In genomic region chr2:147439986-147440385, GRCh38 we compare ENCODE assay signal across 18 cellular contexts.
DNase-seq lines count a peak whose midpoint lies in the region; ATAC-seq and TF ChIP-seq lines count a peak whose summit lies in the region.
"Had no signal": no experiment of that assay in that cellular context is flagged by ENCODE, and none has a peak within 500 bp of the region (broad histone marks: within the 10 kb centered on the region; RNA-seq: fewer than 3 reads in every experiment).

No MANE protein-coding gene starts in this region.

- no peaks in the 10 kb centered on the region for H3K36me3 ChIP-seq in SJCRH30
- H3K36me3 ChIP-seq: HAP-1 had no signal

- H3K4me1 Mint-ChIP-seq in neural crest cell = peaks cover 9% of the 10 kb centered on the region

- H3K9me3 ChIP-seq in SJCRH30 (replicated peaks) = 0 out of 2 replicates have a peak, but pooled peaks cover 3% of the 10 kb centered on the region
- H3K9me3 ChIP-seq: HAP-1 had no signal

- no peaks in the 10 kb centered on the region for H3K27me3 Mint-ChIP-seq in neural crest cell (ENCODE audit: low read depth)
- H3K27me3 Mint-ChIP-seq: CD4-positive, alpha-beta memory T cell had no signal

- TF ChIP-seq POLR2A in lower leg skin (IDR thresholded peaks at IDR 0.05) = no peak

- peak overlapping the region; percentile 21 for H3K27ac Mint-ChIP-seq in neural crest cell (ENCODE audit: unreplicated experiment)
- H3K27ac Mint-ChIP-seq: HFFc6 had no signal

- DNase-seq in LHCN-M2 (ENCODE audit: low read depth) = peak; percentile 69
- DNase-seq in SJCRH30 = peak; percentile 57 to 89
- DNase-seq in myocyte (ENCODE audit: low read depth) = peak; percentile 78
- DNase-seq in neural crest cell (ENCODE audit: low read depth, low spot score) = no peak
- DNase-seq in NCI-H2196 (lab: John Stamatoyannopoulos, UW; ENCODE audit: unreplicated experiment) = no peak
- no peak for DNase-seq in lower leg skin (ENCODE audit: low spot score in 2 of 2)
- no peak for DNase-seq in 8988T
- DNase-seq: C1 segment of cervical spinal cord; Calu3; CD4-positive, alpha-beta memory T cell; COR-L47; DMS53; DMS79 treated with DMSO at 0.1 percent for 48 hours; GF-D8; GOT3; HFFc6 had no signal

- H3K9me3 Mint-ChIP-seq in neural crest cell = peaks cover 9% of the 10 kb centered on the region

- H3K4me3 ChIP-seq in SJCRH30 (no peak overlapping the region), lower leg skin (ENCODE audit: low read depth, poor library complexity, severe bottlenecking) (no peak overlapping the region)
- H3K4me3 ChIP-seq: HAP-1 had no signal

- no peak for ATAC-seq in HG02678 (IDR thresholded peaks at IDR 0.05; ENCODE audit: unreplicated experiment)

- peaks cover 20% of the 10 kb centered on the region for H3K4me1 ChIP-seq in SJCRH30

- no peaks in the 10 kb centered on the region for H3K36me3 Mint-ChIP-seq in neural crest cell (ENCODE audit: low read depth)
- H3K36me3 Mint-ChIP-seq: CD4-positive, alpha-beta memory T cell had no signal

- TF ChIP-seq CTCF in neural crest cell (conservative IDR thresholded peaks at IDR 0.05) (no peak), lower leg skin (IDR thresholded peaks at IDR 0.05) (no peak)

- H3K27me3 ChIP-seq in SJCRH30 = no peaks in the 10 kb centered on the region

- H3K4me3 Mint-ChIP-seq in neural crest cell = no peak overlapping the region
- H3K4me3 Mint-ChIP-seq: CD4-positive, alpha-beta memory T cell; HFFc6 had no signal

- intact Hi-C loops in lower leg skin (cut with DNase I; ENCODE audit: low total_unique reads) = no loop called here

- peak overlapping the region; percentile 73 for H3K27ac ChIP-seq in SJCRH30

Comparison
In these comparisons a context has a peak if more than half of its experiments do, and no peak if none do; other contexts are left out.
1. DNase-seq: peak in LHCN-M2 (single experiment), SJCRH30 (2 of 2) and myocyte (single experiment); none in neural crest cell (single experiment), NCI-H2196 (single experiment), lower leg skin (0 of 2) and 8988T (single experiment).